Comparison of ENCODE assay signal across 7 cellular contexts in genomic region chr5:150518712-150519559, GRCh38. TPM values are rescaled to one million over a fixed set of nuclear protein-coding genes. Genes with fewer than 3 reads are reported as not detected.
DNase-seq lines count a peak whose midpoint lies in the region; ATAC-seq, FAIRE-seq and TF ChIP-seq lines count a peak whose summit lies in the region.
"Not testable (repeated sequence)": the region's sequence is repeated elsewhere in the genome, so short reads cannot be mapped to it uniquely, and the experiment has no call there.

No MANE protein-coding gene starts in this region.

- TF ChIP-seq RAD21 in HepG2 (CRISPR knock-in tag; IDR thresholded peaks at IDR 0.05) = not testable (repeated sequence)

- peak; percentile 46 for FAIRE-seq in endothelial cell of umbilical vein (lab: Jason Lieb, UNC)
- not testable (repeated sequence) for FAIRE-seq in HepG2 (lab: Jason Lieb, UNC)

- not testable (repeated sequence) for H3K9me2 ChIP-seq in DOHH2 (replicated peaks; ENCODE audit: control insufficient read depth, low read length); PC-9 (ENCODE audit: insufficient read depth)

- WGBS in HepG2 (ENCODE audit: low lambda C conversion rate) = 81% methylated on average over 14 of the region's 14 CpGs
- WGBS in stomach, 5 donors = 78 to 84% (median 83%) methylated on average over 14 of the region's 14 CpGs

- dilution Hi-C loops in endothelial cell of umbilical vein (cut with MboI; ENCODE audit: extremely low pct_ligation_motif_present, low sequenced_read_pairs) = not testable (repeated sequence)

- H3K9ac ChIP-seq in endothelial cell of umbilical vein (replicated peaks; ENCODE audit: extremely low read depth, insufficient read depth, low read length); HepG2 (ENCODE audit: insufficient read depth, low read depth, low read length): not testable (repeated sequence)

- not testable (repeated sequence) for H2AFZ ChIP-seq in PC-9; endothelial cell of umbilical vein (ENCODE audit: low read depth, low read length); HepG2 (ENCODE audit: low read length); osteoblast (ENCODE audit: low read length)

- DNase-seq in PC-9; ascending aorta (ENCODE audit: low spot score in 2 of 2); endothelial cell of umbilical vein (ENCODE audit: low read depth, low spot score); HepG2 (ENCODE audit: low spot score); osteoblast (ENCODE audit: insufficient read length, low spot score, missing footprints); stomach: not testable (repeated sequence)

- POLR2A ChIA-PET in PC-9 (lab: Charles Lee; ENCODE audit: unreplicated experiment) (interaction anchor here (1.1 kb wide), 1 partner anchor 45 kb away, joined by 10 read pairs; no protein-coding TSS in a partner anchor), HepG2 (lab: Yijun Ruan, JAX) (interaction anchor here (1.5 to 2.5 kb wide), 3 partner anchors 23 to 62 kb away, joined by 3 to 12 read pairs (median 6); no protein-coding TSS in a partner anchor)
- POLR2A ChIA-PET in endothelial cell of umbilical vein (lab: Charles Lee) = not testable (repeated sequence)

- CTCF ChIA-PET in PC-9 (lab: Charles Lee); endothelial cell of umbilical vein (lab: Charles Lee); HepG2 (lab: Yijun Ruan, JAX; ENCODE audit: low intra/inter-chr PET ratio, low total read pairs): not testable (repeated sequence)

- not testable (repeated sequence) for BruUV-seq in PC-9 (replicated peaks; lab: Mats Ljungman, UMichigan); endothelial cell of umbilical vein (replicated peaks; lab: Mats Ljungman, UMichigan); HepG2 (replicated peaks; lab: Mats Ljungman, UMichigan)

- intact Hi-C loops in PC-9 (cut with micrococcal nuclease; ENCODE audit: unreplicated experiment); ascending aorta (cut with DNase I); endothelial cell of umbilical vein (cut with micrococcal nuclease); HepG2 (cut with micrococcal nuclease; ENCODE audit: unreplicated experiment); stomach (cut with DNase I; ENCODE audit: low total_unique reads): not testable (repeated sequence)

- H3K9me1 ChIP-seq in endothelial cell of umbilical vein (replicated peaks; ENCODE audit: control insufficient read depth, extremely low read depth, insufficient read depth, low read length) = not testable (repeated sequence)

- H3K27me3 ChIP-seq in DOHH2 (ENCODE audit: control insufficient read depth, low read length); PC-9 (ENCODE audit: insufficient read depth, low read depth); ascending aorta; endothelial cell of umbilical vein (ENCODE audit: control insufficient read depth in 2 of 2, insufficient read depth in 2 of 2, low read length in 2 of 2); HepG2 (ENCODE audit: control insufficient read depth in 1 of 2, insufficient read depth in 2 of 2, low read length in 2 of 2); osteoblast (ENCODE audit: insufficient read depth, low read length); stomach: not testable (repeated sequence)

- H3K36me3 ChIP-seq in DOHH2 (ENCODE audit: control insufficient read depth, low read length); PC-9 (ENCODE audit: low read depth): not testable (repeated sequence)
- H3K36me3 ChIP-seq in ascending aorta (peaks cover 11 to 27% of the 10 kb centered on the region in 2 donors), endothelial cell of umbilical vein (ENCODE audit: control insufficient read depth in 2 of 2, extremely low read depth in 1 of 2, insufficient read depth in 2 of 2, low read length in 2 of 2) (peaks cover 0 to 14% of the 10 kb centered on the region in 2 experiments), HepG2 (replicated peaks in 1 of 2; ENCODE audit: control insufficient read depth in 1 of 2, insufficient read depth in 2 of 2, low read length in 2 of 2) (peaks cover 1 to 25% of the 10 kb centered on the region in 2 experiments; a peak in 3 of 5 replicates), osteoblast (ENCODE audit: insufficient read depth, low read length) (peaks cover 40% of the 10 kb centered on the region), stomach (peaks cover 7 to 25% (median 12%) of the 10 kb centered on the region in 4 donors)

- H3K4me3 ChIP-seq in DOHH2 (ENCODE audit: low read length) = peak overlapping the region; percentile 57
- H3K4me3 ChIP-seq in PC-9; ascending aorta; endothelial cell of umbilical vein (replicated peaks in 1 of 3; ENCODE audit: insufficient read depth in 1 of 3, low read depth in 1 of 3, low read length in 3 of 3); HepG2 (replicated peaks in 1 of 3; ENCODE audit: insufficient read depth in 1 of 3, low read depth in 2 of 3, low read length in 3 of 3); osteoblast (ENCODE audit: insufficient read depth, low read length); stomach: not testable (repeated sequence)

- H3K27ac ChIP-seq in DOHH2 (ENCODE audit: low read depth, low read length) = peak overlapping the region; percentile 86
- H3K27ac ChIP-seq in PC-9; endothelial cell of umbilical vein (ENCODE audit: insufficient read depth, low read depth, low read length): not testable (repeated sequence)
- peak overlapping the region; percentile 23 to 78 for H3K27ac ChIP-seq in ascending aorta
- H3K27ac ChIP-seq in HepG2 (ENCODE audit: extremely low read length, insufficient read depth, low read length) = peak overlapping the region; percentile 42
- peak overlapping the region; percentile 98 for H3K27ac ChIP-seq in osteoblast (ENCODE audit: low read depth, low read length)
- peak overlapping the region in 4 of 5 donors; percentile 7 to 87 (median 62) for H3K27ac ChIP-seq in stomach

- TF ChIP-seq POLR2A in endothelial cell of umbilical vein (IDR thresholded peaks at IDR 0.05; ENCODE audit: low read depth, low read length); HepG2 (IDR thresholded peaks at IDR 0.05; ENCODE audit: insufficient read depth in 1 of 2, low read depth in 2 of 2, low read length in 2 of 2); stomach (IDR thresholded peaks at IDR 0.05): not testable (repeated sequence)

- H3K79me2 ChIP-seq in DOHH2 (ENCODE audit: control insufficient read depth, low read length) (peaks cover 29% of the 10 kb centered on the region), PC-9 (ENCODE audit: low read depth) (peaks cover 63% of the 10 kb centered on the region), endothelial cell of umbilical vein (ENCODE audit: control insufficient read depth, insufficient read depth, low read length) (peaks cover 24% of the 10 kb centered on the region), HepG2 (ENCODE audit: insufficient read depth, low read length) (peaks cover 71% of the 10 kb centered on the region), osteoblast (ENCODE audit: insufficient read depth, low read length) (peaks cover 87% of the 10 kb centered on the region)

- H3F3A ChIP-seq in DOHH2 (ENCODE audit: control insufficient read depth, insufficient read depth) = not testable (repeated sequence)
- H3F3A ChIP-seq in PC-9 (ENCODE audit: insufficient read depth, low read depth) = peaks cover 43% of the 10 kb centered on the region

- H3K4me2 ChIP-seq in DOHH2 (ENCODE audit: low read length) = peak overlapping the region; percentile 79
- H3K4me2 ChIP-seq in PC-9 = peak overlapping the region; percentile 46; the same call in 1 of the 2 replicates
- not testable (repeated sequence) for H3K4me2 ChIP-seq in endothelial cell of umbilical vein (ENCODE audit: insufficient read depth, low read length); HepG2 (ENCODE audit: low read depth, low read length); osteoblast (ENCODE audit: insufficient read depth, low read length)

- not testable (repeated sequence) for TF ChIP-seq CTCF in DOHH2 (IDR thresholded peaks at IDR 0.05; ENCODE audit: low read depth, low read length, poor library complexity, severe bottlenecking); PC-9 (conservative IDR thresholded peaks at IDR 0.05); ascending aorta (IDR thresholded peaks at IDR 0.05); endothelial cell of umbilical vein (IDR thresholded peaks at IDR 0.05; ENCODE audit: extremely low read depth in 1 of 2, insufficient read depth in 1 of 2, low read depth in 1 of 2, low read length in 2 of 2); HepG2 (CRISPR knock-in tag; IDR thresholded peaks at IDR 0.05); osteoblast (IDR thresholded peaks at IDR 0.05; ENCODE audit: extremely low read depth, low read depth, low read length); stomach (IDR thresholded peaks at IDR 0.05)

- H3K4me1 ChIP-seq in DOHH2 (ENCODE audit: control insufficient read depth, low read length) (peaks cover 69% of the 10 kb centered on the region), PC-9 (replicated peaks; ENCODE audit: insufficient read depth) (peaks cover 45% of the 10 kb centered on the region), ascending aorta (peaks cover 22 to 60% of the 10 kb centered on the region in 2 donors), endothelial cell of umbilical vein (ENCODE audit: control insufficient read depth, extremely low read depth, insufficient read depth, low read length) (peaks cover 42% of the 10 kb centered on the region), HepG2 (ENCODE audit: insufficient read depth, low read length) (peaks cover 100% of the 10 kb centered on the region), osteoblast (ENCODE audit: insufficient read depth, low read length) (peaks cover 62% of the 10 kb centered on the region), stomach (peaks cover 73 to 97% (median 85%) of the 10 kb centered on the region in 4 donors)

- not testable (repeated sequence) for ATAC-seq in HepG2

- in situ Hi-C loops in HepG2 (cut with HindIII; ENCODE audit: extremely low pct_ligation_motif_present, low pct_unique_long_range_greater_than_20kb) = not testable (repeated sequence)

- H3K9me3 ChIP-seq in DOHH2 (ENCODE audit: control insufficient read depth, insufficient read depth, low read length); PC-9 (ENCODE audit: insufficient read depth, low read depth); ascending aorta; endothelial cell of umbilical vein (replicated peaks; ENCODE audit: control insufficient read depth, insufficient read depth, low read length); HepG2 (ENCODE audit: low read length); osteoblast (ENCODE audit: low read depth, low read length); stomach: not testable (repeated sequence)

- H4K20me1 ChIP-seq in DOHH2 (ENCODE audit: control insufficient read depth, insufficient read depth, low read depth, low read length); endothelial cell of umbilical vein (replicated peaks; ENCODE audit: control insufficient read depth, extremely low read depth, insufficient read depth, low read length): not testable (repeated sequence)
- H4K20me1 ChIP-seq in PC-9 (ENCODE audit: insufficient read depth) (peaks cover 82% of the 10 kb centered on the region), HepG2 (ENCODE audit: insufficient read depth, low read length) (peaks cover 30% of the 10 kb centered on the region), osteoblast (ENCODE audit: insufficient read depth, low read length) (peaks cover 19% of the 10 kb centered on the region)

- TF ChIP-seq EP300 in HepG2 (IDR thresholded peaks at IDR 0.05; ENCODE audit: low read depth in 2 of 2, low read length in 2 of 2); HepG2 (CRISPR knock-in tag; IDR thresholded peaks at IDR 0.05; ENCODE audit: borderline replicate concordance); stomach (IDR thresholded peaks at IDR 0.05): not testable (repeated sequence)

RNA-seq across cellular contexts. Expression of gene NDST1, which starts 11.0 kb away (rescaled TPM):
- total RNA-seq in PC-9 (2021) = 94.3 and 100.0 TPM in 2 replicates
- total RNA-seq in ascending aorta = 71.5 TPM
- total RNA-seq in endothelial cell of umbilical vein = 86.5 and 102 TPM in 2 replicates
- 38.6 and 42.6 TPM in 2 replicates for polyA plus RNA-seq in endothelial cell of umbilical vein
- polyA plus RNA-seq in endothelial cell of umbilical vein (2011; cell fraction: cytosol; rRNA removed) = 32.7 and 36.4 TPM in 2 replicates
- 52.9 and 53.3 TPM in 2 replicates for polyA plus RNA-seq in endothelial cell of umbilical vein (2011; cell fraction: nucleus; rRNA removed)
- 38.6 and 45.7 TPM in 2 replicates for polyA plus RNA-seq in endothelial cell of umbilical vein (2012)
- 59.5 and 71.2 TPM in 2 replicates for polyA minus RNA-seq in endothelial cell of umbilical vein
- 6.8 TPM for polyA minus RNA-seq in endothelial cell of umbilical vein (2011; cell fraction: cytosol; rRNA and poly(A)+ RNA removed)
- polyA minus RNA-seq in endothelial cell of umbilical vein (2011; cell fraction: nucleus; rRNA and poly(A)+ RNA removed) = 36.7 and 45.1 TPM in 2 replicates
- 22.1 and 26.2 TPM in 2 replicates for total RNA-seq in HepG2 (2016; rRNA removed; fragmentation: Illumina TruSeq; extraction: Trizol)
- total RNA-seq in HepG2 (2016; cell fraction: cytosol; rRNA removed; fragmentation: Illumina TruSeq; extraction: Trizol; ENCODE audit: low read depth) = 6.5 and 8.8 TPM in 2 replicates
- 19.6 and 25.2 TPM in 2 replicates for total RNA-seq in HepG2 (2016; cell fraction: insoluble cytoplasmic fraction; rRNA removed; fragmentation: Illumina TruSeq; extraction: Trizol)
- 16.4 and 18.4 TPM in 2 replicates for total RNA-seq in HepG2 (2016; cell fraction: membrane; rRNA removed; fragmentation: Illumina TruSeq; extraction: Trizol)
- total RNA-seq in HepG2 (2016; cell fraction: nucleus; rRNA removed; fragmentation: Illumina TruSeq; extraction: Trizol) = 25.2 and 29.3 TPM in 2 replicates
- polyA plus RNA-seq in HepG2 (2011; rRNA removed) = 23.8 and 35.0 TPM in 2 replicates
- polyA plus RNA-seq in HepG2 (2011; cell fraction: cytosol; rRNA removed) = 18.9 and 20.3 TPM in 2 replicates
- 67.6 and 71.1 TPM in 2 replicates for polyA plus RNA-seq in HepG2 (2011; cell fraction: nucleus; rRNA removed)
- 36.0 and 40.8 TPM in 2 replicates for polyA plus RNA-seq in HepG2 (2012)
- polyA plus RNA-seq in HepG2 (2016; cell fraction: cytosol; fragmentation: Illumina TruSeq; extraction: Trizol; ENCODE audit: low read depth) = 2.7 and 3.1 TPM in 2 replicates
- polyA plus RNA-seq in HepG2 (2016; cell fraction: insoluble cytoplasmic fraction; fragmentation: Illumina TruSeq; extraction: Trizol; ENCODE audit: low read depth) = 15.4 and 18.3 TPM in 2 replicates
- 7.8 TPM in 2 replicates for polyA plus RNA-seq in HepG2 (2016; cell fraction: membrane; fragmentation: Illumina TruSeq; extraction: Trizol; ENCODE audit: low read depth)
- 29.1 and 30.9 TPM in 2 replicates for polyA plus RNA-seq in HepG2 (2016; cell fraction: nucleus; fragmentation: Illumina TruSeq; extraction: Trizol; ENCODE audit: insufficient read depth, low read depth)
- 12.5 and 73.9 TPM in 2 replicates for polyA minus RNA-seq in HepG2 (2011; rRNA and poly(A)+ RNA removed; ENCODE audit: low replicate concordance)
- 20.8 and 29.5 TPM in 2 replicates for polyA minus RNA-seq in HepG2 (2011; cell fraction: cytosol; rRNA and poly(A)+ RNA removed)
- polyA minus RNA-seq in HepG2 (2011; cell fraction: nucleus; rRNA and poly(A)+ RNA removed) = 55.1 and 55.2 TPM in 2 replicates
- total RNA-seq in osteoblast = 89.9 and 104 TPM in 2 replicates
- 10 to 100 TPM; 14.2 to 32.9 (median 21.6) TPM for total RNA-seq in stomach
- polyA plus RNA-seq in stomach = 10 to 100 TPM in 1 of 3 donors, 1 to 10 TPM in 2; 6.4 to 15.3 (median 7.2) TPM
